In the genomic region with DNA sequence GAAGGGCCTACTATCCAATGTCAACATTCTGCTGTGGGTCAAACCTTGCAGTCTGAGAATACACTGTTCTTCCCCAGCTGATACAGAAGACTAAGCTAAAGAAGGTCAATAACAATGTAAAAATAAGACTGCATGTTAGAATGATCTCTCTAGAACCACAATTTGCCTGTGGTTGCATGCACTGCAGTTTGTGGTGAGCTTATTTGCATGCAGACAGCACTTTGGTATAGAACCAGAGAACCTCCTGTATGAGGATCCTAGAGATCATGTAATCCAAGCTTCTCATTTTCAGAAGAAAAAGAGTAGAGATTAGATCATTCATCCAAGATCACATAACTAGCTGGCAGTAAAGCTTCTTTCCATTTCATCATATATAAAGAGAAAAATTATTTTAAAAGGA, we compare ENCODE assay signal across 10 cellular contexts. TPM values are rescaled to one million over a fixed set of nuclear protein-coding genes. Genes with fewer than 3 reads are reported as not detected.
DNase-seq lines count a peak whose midpoint lies in the region; ATAC-seq and TF ChIP-seq lines count a peak whose summit lies in the region.
"Had no signal": no experiment of that assay in that cellular context is flagged by ENCODE, and none has a peak within 500 bp of the region (broad histone marks: within the 10 kb centered on the region; RNA-seq: fewer than 3 reads in every experiment).

No MANE protein-coding gene starts in this region.

- H3K36me3 Mint-ChIP-seq in neural progenitor cell = peaks cover 4% of the 10 kb centered on the region

- H3F3A ChIP-seq in neural progenitor cell (ENCODE audit: low read depth) = peaks cover 8% of the 10 kb centered on the region

- H3K4me3 ChIP-seq in neural progenitor cell = no peak overlapping the region

- no peaks in the 10 kb centered on the region for H3K79me2 ChIP-seq in neural progenitor cell (ENCODE audit: low read depth)

- H3K27ac ChIP-seq in neural progenitor cell = no peak overlapping the region

- H3K9me3 Mint-ChIP-seq in neural progenitor cell = peaks cover 4% of the 10 kb centered on the region
- H3K9me3 Mint-ChIP-seq: H9 had no signal

- H3K4me3 Mint-ChIP-seq in neural progenitor cell = no peak overlapping the region
- H3K4me3 Mint-ChIP-seq: H9 had no signal

- H3K4me2 ChIP-seq in neural progenitor cell = no peak overlapping the region

- H4K20me1 ChIP-seq in neural progenitor cell (ENCODE audit: low read depth) = no peaks in the 10 kb centered on the region

- H3K4me1 Mint-ChIP-seq in neural progenitor cell = peaks cover 5% of the 10 kb centered on the region

- H3K4me1 ChIP-seq in neural progenitor cell = peaks cover 8% of the 10 kb centered on the region

- ATAC-seq in GM18907 (IDR thresholded peaks at IDR 0.05; ENCODE audit: unreplicated experiment) = peak; percentile 98
- peak; percentile 98 for ATAC-seq in GM21723 (IDR thresholded peaks at IDR 0.05; ENCODE audit: unreplicated experiment)
- peak; percentile 94 for ATAC-seq in HG03571 (IDR thresholded peaks at IDR 0.05; ENCODE audit: unreplicated experiment)

- no peaks in the 10 kb centered on the region for H3K27me3 Mint-ChIP-seq in neural progenitor cell (ENCODE audit: insufficient read depth, low read depth)

- no peak overlapping the region for H3K9ac ChIP-seq in neural progenitor cell

- no peaks in the 10 kb centered on the region for H3K9me3 ChIP-seq in neural progenitor cell (ENCODE audit: low read depth)

- TF ChIP-seq CTCF in neural progenitor cell (IDR thresholded peaks at IDR 0.05) = no peak

- no peaks in the 10 kb centered on the region for H3K27me3 ChIP-seq in neural progenitor cell

- no peak overlapping the region for H3K27ac Mint-ChIP-seq in neural progenitor cell
- H3K27ac Mint-ChIP-seq: H9 had no signal

- DNase-seq in glomerular visceral epithelial cell (ENCODE audit: extremely low spot score) = peak; percentile 43
- no peak for DNase-seq in GF-D8 (lab: John Stamatoyannopoulos, UW)
- no peak for DNase-seq in activated CD8-positive, alpha-beta memory T cell treated with anti-CD3 and anti-CD28 coated beads, Interleukin-2, amount 50 U/mL, for 48 hours
- DNase-seq in NCI-H774 (lab: John Stamatoyannopoulos, UW) = no peak
- no peak for DNase-seq in neural progenitor cell (ENCODE audit: low spot score)
- DNase-seq: central memory CD4-positive, alpha-beta T cell; H9 had no signal

- no peak overlapping the region for H2AFZ ChIP-seq in neural progenitor cell (replicated peaks)

- H3K36me3 ChIP-seq in neural progenitor cell = no peaks in the 10 kb centered on the region

RNA-seq across cellular contexts. Expression of a gene that starts 15.8 kb away (rescaled TPM):
- total RNA-seq in neural progenitor cell (ENCODE audit: low replicate concordance) = 2.0 and 4.1 TPM in 2 replicates

RNA-seq across cellular contexts. Expression of a gene that starts 59.5 kb away (rescaled TPM):
- 121 and 193 TPM in 2 replicates for total RNA-seq in neural progenitor cell (ENCODE audit: low replicate concordance)
